Comparison of ENCODE assay signal across 15 cellular contexts in the genomic region with DNA sequence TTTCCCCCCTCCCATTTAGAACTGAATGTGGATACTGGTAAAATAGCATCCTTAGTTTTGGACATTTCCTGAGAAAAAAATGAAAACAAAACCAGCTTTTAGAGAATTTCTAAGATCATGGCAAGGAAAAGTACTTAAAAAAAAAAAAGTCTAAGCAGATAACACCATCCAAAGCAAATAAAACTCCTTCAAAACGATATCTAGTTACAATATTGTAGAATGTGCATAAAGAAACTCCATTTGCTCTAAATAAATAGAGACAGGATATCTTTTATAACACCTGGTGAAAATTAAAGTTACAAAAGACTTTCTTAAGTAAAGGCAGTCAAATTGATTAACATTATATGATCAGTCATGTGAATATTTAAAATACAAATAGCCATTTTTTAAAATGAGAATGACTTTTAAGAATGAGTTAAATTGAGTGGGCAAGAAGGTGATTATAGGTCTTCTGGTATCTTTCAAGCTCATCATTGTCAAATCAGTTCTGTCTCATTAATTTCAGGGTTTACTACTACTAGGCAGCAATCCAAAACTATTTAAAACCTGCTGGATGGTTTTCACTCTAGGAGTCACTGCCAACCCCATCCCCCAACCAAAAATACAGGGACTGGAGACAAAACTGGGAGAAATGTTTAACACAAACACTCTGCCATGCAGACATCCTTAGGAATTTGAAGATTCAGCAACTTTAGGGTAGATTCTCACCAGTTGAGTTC.
DNase-seq lines count a peak whose midpoint lies in the region; ATAC-seq, FAIRE-seq and TF ChIP-seq lines count a peak whose summit lies in the region.
"Had no signal": no experiment of that assay in that cellular context is flagged by ENCODE, and none has a peak within 500 bp of the region (broad histone marks: within the 10 kb centered on the region; RNA-seq: fewer than 3 reads in every experiment).

No MANE protein-coding gene starts in this region.

- ATAC-seq in left ventricle myocardium superior (no peak), aorta (ENCODE audit: low FRiP score) (no peak)

- no peaks in the 10 kb centered on the region for H3K9me3 Mint-ChIP-seq in astrocyte (ENCODE audit: unreplicated experiment)
- H3K9me3 Mint-ChIP-seq: activated naive CD4-positive, alpha-beta T cell treated with anti-CD3 and anti-CD28 coated beads, Interleukin-2, amount 10 ng/mL, durations not matched to agents 7 days and 5 days had no signal

- no peak overlapping the region for H3K4me3 ChIP-seq in astrocyte (ENCODE audit: insufficient read depth, low read depth, low read length)
- H3K4me3 ChIP-seq in osteoblast (ENCODE audit: insufficient read depth, low read length), result no peak overlapping the region
- no peak overlapping the region for H3K4me3 ChIP-seq in aorta (ENCODE audit: low read length in 2 of 2)
- H3K4me3 ChIP-seq: prostate gland had no signal

- no peak overlapping the region for H3K9ac ChIP-seq in astrocyte (ENCODE audit: low read length)

- no peak overlapping the region for H3K4me3 Mint-ChIP-seq in astrocyte (ENCODE audit: unreplicated experiment)
- H3K4me3 Mint-ChIP-seq: activated naive CD4-positive, alpha-beta T cell treated with anti-CD3 and anti-CD28 coated beads, Interleukin-2, amount 10 ng/mL, durations not matched to agents 7 days and 5 days had no signal

- H3K27ac Mint-ChIP-seq in astrocyte (ENCODE audit: unreplicated experiment), result peak overlapping the region; percentile 16
- H3K27ac Mint-ChIP-seq: activated naive CD4-positive, alpha-beta T cell treated with anti-CD3 and anti-CD28 coated beads, Interleukin-2, amount 10 ng/mL, durations not matched to agents 7 days and 5 days had no signal

- H3K79me2 ChIP-seq in astrocyte (ENCODE audit: insufficient read depth, low read length), result no peaks in the 10 kb centered on the region
- no peaks in the 10 kb centered on the region for H3K79me2 ChIP-seq in osteoblast (ENCODE audit: insufficient read depth, low read length)

- intact Hi-C loops in left ventricle myocardium superior (cut with micrococcal nuclease), result no loop called here
- intact Hi-C loops in aorta (cut with DNase I), result no loop called here

- no peak for FAIRE-seq in astrocyte (lab: Jason Lieb, UNC)
- FAIRE-seq: A204.1, colon had no signal

- H3K36me3 ChIP-seq in astrocyte (ENCODE audit: insufficient read depth, low read length), result no peaks in the 10 kb centered on the region
- H3K36me3 ChIP-seq in osteoblast (ENCODE audit: insufficient read depth, low read length), result no peaks in the 10 kb centered on the region
- no peaks in the 10 kb centered on the region for H3K36me3 ChIP-seq in aorta (ENCODE audit: control insufficient read depth in 1 of 2, insufficient read depth in 2 of 2, low read length in 1 of 2)
- H3K36me3 ChIP-seq: prostate gland had no signal

- peaks cover 12% of the 10 kb centered on the region for H3K4me1 ChIP-seq in astrocyte (ENCODE audit: insufficient read depth, low read length)
- no peaks in the 10 kb centered on the region for H3K4me1 ChIP-seq in osteoblast (ENCODE audit: insufficient read depth, low read length)
- H3K4me1 ChIP-seq in aorta (ENCODE audit: control insufficient read depth in 1 of 2, insufficient read depth in 2 of 2, low read length in 2 of 2), result peaks cover 0 to 2% of the 10 kb centered on the region in 2 donors
- H3K4me1 ChIP-seq: prostate gland had no signal

- H3K27me3 Mint-ChIP-seq in astrocyte (ENCODE audit: low read depth, unreplicated experiment), result no peaks in the 10 kb centered on the region
- H3K27me3 Mint-ChIP-seq: activated naive CD4-positive, alpha-beta T cell treated with anti-CD3 and anti-CD28 coated beads, Interleukin-2, amount 10 ng/mL, durations not matched to agents 7 days and 5 days had no signal

- no peaks in the 10 kb centered on the region for H3K9me3 ChIP-seq in astrocyte (ENCODE audit: insufficient read depth, low read depth, low read length)
- no peaks in the 10 kb centered on the region for H3K9me3 ChIP-seq in osteoblast (ENCODE audit: low read depth, low read length)
- no peaks in the 10 kb centered on the region for H3K9me3 ChIP-seq in aorta (ENCODE audit: control insufficient read depth, low read length)
- H3K9me3 ChIP-seq: prostate gland had no signal

- H3K36me3 Mint-ChIP-seq in astrocyte (ENCODE audit: low read depth, unreplicated experiment), result peaks cover 2% of the 10 kb centered on the region
- H3K36me3 Mint-ChIP-seq: activated naive CD4-positive, alpha-beta T cell treated with anti-CD3 and anti-CD28 coated beads, Interleukin-2, amount 10 ng/mL, durations not matched to agents 7 days and 5 days had no signal

- H3K4me2 ChIP-seq in astrocyte (ENCODE audit: low read length), result no peak overlapping the region
- no peak overlapping the region for H3K4me2 ChIP-seq in osteoblast (ENCODE audit: insufficient read depth, low read length)

- H4K20me1 ChIP-seq in astrocyte (ENCODE audit: insufficient read depth, low read length), result no peaks in the 10 kb centered on the region
- H4K20me1 ChIP-seq in osteoblast (ENCODE audit: insufficient read depth, low read length), result no peaks in the 10 kb centered on the region

- H3K4me1 Mint-ChIP-seq in astrocyte (ENCODE audit: low read depth, unreplicated experiment), result peaks cover 21% of the 10 kb centered on the region

- no peaks in the 10 kb centered on the region for H3K27me3 ChIP-seq in astrocyte (ENCODE audit: insufficient read depth, low read length)
- no peaks in the 10 kb centered on the region for H3K27me3 ChIP-seq in osteoblast (ENCODE audit: insufficient read depth, low read length)
- no peaks in the 10 kb centered on the region for H3K27me3 ChIP-seq in aorta (ENCODE audit: control insufficient read depth in 1 of 2, insufficient read depth in 2 of 2, low read length in 1 of 2)

- WGBS in aorta, 2 donors, result 5 to 7% methylated on average over 1 of the region's 1 CpG

- no peak for TF ChIP-seq CTCF in astrocyte (IDR thresholded peaks at IDR 0.05; ENCODE audit: insufficient read depth, low read depth, low read length)
- no peak for TF ChIP-seq CTCF in osteoblast (IDR thresholded peaks at IDR 0.05; ENCODE audit: extremely low read depth, low read depth, low read length)

- H3K27ac ChIP-seq in astrocyte (ENCODE audit: low read depth, low read length), result no peak overlapping the region
- H3K27ac ChIP-seq in osteoblast (ENCODE audit: low read depth, low read length), result no peak overlapping the region
- no peak overlapping the region for H3K27ac ChIP-seq in aorta (ENCODE audit: low read depth in 1 of 2, low read length in 2 of 2)

- DNase-seq in NCI-H2196 (lab: John Stamatoyannopoulos, UW; ENCODE audit: unreplicated experiment) (peak; percentile 2), NCI-H2196 treated with DMSO at 0.1 percent for 48 hours (lab: John Stamatoyannopoulos, UW; ENCODE audit: unreplicated experiment) (no peak), NCI-H2029 (lab: John Stamatoyannopoulos, UW) (peak; percentile 24), astrocyte (ENCODE audit: low read depth) (no peak), osteoblast (ENCODE audit: insufficient read length, low spot score, missing footprints) (no peak), left ventricle myocardium superior (no peak), aorta (no peak)
- DNase-seq in stimulated activated CD4-positive, alpha-beta T cell treated with anti-CD3 and anti-CD28 coated beads, Interleukin-2, amount 100 ng/mL, for 24 hours, result no peak
- DNase-seq: activated CD4-positive, alpha-beta T cell treated with anti-CD3 and anti-CD28 coated beads for 4 hours; left cardiac atrium; Right ventricle myocardium superior had no signal

- H2AFZ ChIP-seq in astrocyte (ENCODE audit: low read depth, low read length), result no peak overlapping the region
- H2AFZ ChIP-seq in osteoblast (ENCODE audit: low read length), result peak overlapping the region; percentile 6

Comparison
In these comparisons a context has a peak if more than half of its experiments do, and no peak if none do; other contexts are left out.
1. DNase-seq: peak in NCI-H2196 (single experiment) and NCI-H2029 (single experiment); none in NCI-H2196 treated with DMSO at 0.1 percent for 48 hours (single experiment), astrocyte (single experiment), osteoblast (single experiment), left ventricle myocardium superior (single experiment), stimulated activated CD4-positive, alpha-beta T cell treated with anti-CD3 and anti-CD28 coated beads, Interleukin-2, amount 100 ng/mL, for 24 hours (0 of 2) and aorta (0 of 2).